Comparison of ENCODE assay signal across 2 cellular contexts in the genomic region with DNA sequence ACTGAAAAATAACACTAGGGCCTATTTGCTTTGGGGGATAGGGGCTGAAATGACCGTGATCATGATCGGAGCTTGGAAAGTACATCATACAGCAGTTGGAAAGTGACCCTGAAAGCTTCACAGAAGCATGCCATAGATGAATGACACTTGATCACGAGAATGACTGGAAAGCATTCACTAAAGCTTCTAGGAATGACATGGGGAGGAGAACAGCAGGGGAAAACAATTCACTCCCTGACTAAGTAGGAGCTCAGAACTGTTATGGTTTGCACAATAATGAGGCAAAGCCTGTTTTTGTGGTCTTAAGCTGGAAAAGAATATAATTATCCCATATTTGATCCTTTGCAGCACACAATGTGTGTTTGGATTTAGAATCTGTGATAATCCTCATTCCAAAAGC.
TF ChIP-seq lines count a peak whose summit lies in the region.

No MANE protein-coding gene starts in this region.

TF ChIP-seq in HepG2, 621 proteins besides CTCF, POLR2A, EP300 and RAD21 (continues in another document):
- TF ChIP-seq ZNF33B (CRISPR knock-in tag; IDR thresholded peaks at IDR 0.05), result no peak
- TF ChIP-seq ZNF572 (CRISPR knock-in tag; IDR thresholded peaks at IDR 0.05), result no peak
- no peak for TF ChIP-seq ZNF709 (CRISPR knock-in tag; IDR thresholded peaks at IDR 0.05)
- TF ChIP-seq, protein P1, sequence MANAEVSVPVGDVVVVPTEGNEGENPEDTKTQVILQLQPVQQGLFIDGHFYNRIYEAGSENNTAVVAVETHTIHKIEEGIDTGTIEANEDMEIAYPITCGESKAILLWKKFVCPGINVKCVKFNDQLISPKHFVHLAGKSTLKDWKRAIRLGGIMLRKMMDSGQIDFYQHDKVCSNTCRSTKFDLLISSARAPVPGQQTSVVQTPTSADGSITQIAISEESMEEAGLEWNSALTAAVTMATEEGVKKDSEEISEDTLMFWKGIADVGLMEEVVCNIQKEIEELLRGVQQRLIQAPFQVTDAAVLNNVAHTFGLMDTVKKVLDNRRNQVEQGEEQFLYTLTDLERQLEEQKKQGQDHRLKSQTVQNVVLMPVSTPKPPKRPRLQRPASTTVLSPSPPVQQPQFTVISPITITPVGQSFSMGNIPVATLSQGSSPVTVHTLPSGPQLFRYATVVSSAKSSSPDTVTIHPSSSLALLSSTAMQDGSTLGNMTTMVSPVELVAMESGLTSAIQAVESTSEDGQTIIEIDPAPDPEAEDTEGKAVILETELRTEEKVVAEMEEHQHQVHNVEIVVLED (CRISPR knock-in tag; IDR thresholded peaks at IDR 0.05; ENCODE audit: borderline replicate concordance), result no peak
- TF ChIP-seq, protein P2, sequence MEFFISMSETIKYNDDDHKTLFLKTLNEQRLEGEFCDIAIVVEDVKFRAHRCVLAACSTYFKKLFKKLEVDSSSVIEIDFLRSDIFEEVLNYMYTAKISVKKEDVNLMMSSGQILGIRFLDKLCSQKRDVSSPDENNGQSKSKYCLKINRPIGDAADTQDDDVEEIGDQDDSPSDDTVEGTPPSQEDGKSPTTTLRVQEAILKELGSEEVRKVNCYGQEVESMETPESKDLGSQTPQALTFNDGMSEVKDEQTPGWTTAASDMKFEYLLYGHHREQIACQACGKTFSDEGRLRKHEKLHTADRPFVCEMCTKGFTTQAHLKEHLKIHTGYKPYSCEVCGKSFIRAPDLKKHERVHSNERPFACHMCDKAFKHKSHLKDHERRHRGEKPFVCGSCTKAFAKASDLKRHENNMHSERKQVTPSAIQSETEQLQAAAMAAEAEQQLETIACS (CRISPR knock-in tag; IDR thresholded peaks at IDR 0.05), result no peak
- no peak for TF ChIP-seq MED8 (CRISPR knock-in tag; IDR thresholded peaks at IDR 0.05; ENCODE audit: insufficient replicate concordance)
- TF ChIP-seq ZSCAN30 (CRISPR knock-in tag; IDR thresholded peaks at IDR 0.05), result no peak
- no peak for TF ChIP-seq MEIS2 (CRISPR knock-in tag; IDR thresholded peaks at IDR 0.05)
- TF ChIP-seq KLF15 (CRISPR knock-in tag; IDR thresholded peaks at IDR 0.05; ENCODE audit: borderline replicate concordance), result no peak
- no peak for TF ChIP-seq ZNF589 (CRISPR knock-in tag; conservative IDR thresholded peaks at IDR 0.05)
- TF ChIP-seq, protein P3, sequence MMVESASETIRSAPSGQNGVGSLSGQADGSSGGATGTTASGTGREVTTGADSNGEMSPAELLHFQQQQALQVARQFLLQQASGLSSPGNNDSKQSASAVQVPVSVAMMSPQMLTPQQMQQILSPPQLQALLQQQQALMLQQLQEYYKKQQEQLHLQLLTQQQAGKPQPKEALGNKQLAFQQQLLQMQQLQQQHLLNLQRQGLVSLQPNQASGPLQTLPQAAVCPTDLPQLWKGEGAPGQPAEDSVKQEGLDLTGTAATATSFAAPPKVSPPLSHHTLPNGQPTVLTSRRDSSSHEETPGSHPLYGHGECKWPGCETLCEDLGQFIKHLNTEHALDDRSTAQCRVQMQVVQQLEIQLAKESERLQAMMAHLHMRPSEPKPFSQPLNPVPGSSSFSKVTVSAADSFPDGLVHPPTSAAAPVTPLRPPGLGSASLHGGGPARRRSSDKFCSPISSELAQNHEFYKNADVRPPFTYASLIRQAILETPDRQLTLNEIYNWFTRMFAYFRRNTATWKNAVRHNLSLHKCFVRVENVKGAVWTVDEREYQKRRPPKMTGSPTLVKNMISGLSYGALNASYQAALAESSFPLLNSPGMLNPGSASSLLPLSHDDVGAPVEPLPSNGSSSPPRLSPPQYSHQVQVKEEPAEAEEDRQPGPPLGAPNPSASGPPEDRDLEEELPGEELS (CRISPR knock-in tag; IDR thresholded peaks at IDR 0.05), result no peak

TF ChIP-seq in SK-N-SH, 30 proteins besides CTCF, POLR2A, EP300 and RAD21:
- TF ChIP-seq, protein P4, sequence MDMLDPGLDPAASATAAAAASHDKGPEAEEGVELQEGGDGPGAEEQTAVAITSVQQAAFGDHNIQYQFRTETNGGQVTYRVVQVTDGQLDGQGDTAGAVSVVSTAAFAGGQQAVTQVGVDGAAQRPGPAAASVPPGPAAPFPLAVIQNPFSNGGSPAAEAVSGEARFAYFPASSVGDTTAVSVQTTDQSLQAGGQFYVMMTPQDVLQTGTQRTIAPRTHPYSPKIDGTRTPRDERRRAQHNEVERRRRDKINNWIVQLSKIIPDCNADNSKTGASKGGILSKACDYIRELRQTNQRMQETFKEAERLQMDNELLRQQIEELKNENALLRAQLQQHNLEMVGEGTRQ (IDR thresholded peaks at IDR 0.05; ENCODE audit: borderline replicate concordance, low read depth, low read length), result no peak
- TF ChIP-seq, protein P5, sequence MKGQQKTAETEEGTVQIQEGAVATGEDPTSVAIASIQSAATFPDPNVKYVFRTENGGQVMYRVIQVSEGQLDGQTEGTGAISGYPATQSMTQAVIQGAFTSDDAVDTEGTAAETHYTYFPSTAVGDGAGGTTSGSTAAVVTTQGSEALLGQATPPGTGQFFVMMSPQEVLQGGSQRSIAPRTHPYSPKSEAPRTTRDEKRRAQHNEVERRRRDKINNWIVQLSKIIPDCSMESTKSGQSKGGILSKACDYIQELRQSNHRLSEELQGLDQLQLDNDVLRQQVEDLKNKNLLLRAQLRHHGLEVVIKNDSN (IDR thresholded peaks at IDR 0.05; ENCODE audit: borderline replicate concordance, low read depth), result no peak
